Comparison of ENCODE assay signal across 21 cellular contexts in genomic region chr21:31257265-31257664, GRCh38.
"Had no signal": no experiment of that assay in that cellular context is flagged by ENCODE, and none has a peak within 500 bp of the region (broad histone marks: within the 10 kb centered on the region; RNA-seq: fewer than 3 reads in every experiment).

No MANE protein-coding gene starts in this region.

- H3K9me3 Mint-ChIP-seq: dendritic cell treated with granulocyte-macrophage colony-stimulating factor and Interleukin-4, amounts not matched to agents 40 ng/mL and 50 ng/mL, for 4 days; naive thymus-derived CD4-positive, alpha-beta T cell; stimulated activated memory B cell treated with anti-CD40 and anti-IgM and Interleukin-4, amounts not matched to agents 10 μg/mL and 1 μg/mL and 100 μg/mL, for 72 hours; stimulated activated naive CD8-positive, alpha-beta T cell treated with anti-CD3 and anti-CD28 coated beads, Interleukin-15, Interleukin-2, amounts not matched to agents 100 ng/mL and 50 ng/mL, for 24 hours had no signal

- H3K27ac Mint-ChIP-seq: dendritic cell treated with granulocyte-macrophage colony-stimulating factor and Interleukin-4, amounts not matched to agents 40 ng/mL and 50 ng/mL, for 4 days; naive thymus-derived CD4-positive, alpha-beta T cell; stimulated activated memory B cell treated with anti-CD40 and anti-IgM and Interleukin-4, amounts not matched to agents 10 μg/mL and 1 μg/mL and 100 μg/mL, for 72 hours had no signal

- H3K27me3 ChIP-seq: hepatocyte, ovary, tibial artery, upper lobe of right lung, vagina had no signal

- H2AFZ ChIP-seq: hepatocyte had no signal

- H3K36me3 Mint-ChIP-seq: stimulated activated memory B cell treated with anti-CD40 and anti-IgM and Interleukin-4, amounts not matched to agents 10 μg/mL and 1 μg/mL and 100 μg/mL, for 72 hours had no signal

- H3K4me3 Mint-ChIP-seq: dendritic cell treated with granulocyte-macrophage colony-stimulating factor and Interleukin-4, amounts not matched to agents 40 ng/mL and 50 ng/mL, for 4 days; naive thymus-derived CD4-positive, alpha-beta T cell; stimulated activated memory B cell treated with anti-CD40 and anti-IgM and Interleukin-4, amounts not matched to agents 10 μg/mL and 1 μg/mL and 100 μg/mL, for 72 hours; stimulated activated naive CD8-positive, alpha-beta T cell treated with anti-CD3 and anti-CD28 coated beads, Interleukin-15, Interleukin-2, amounts not matched to agents 100 ng/mL and 50 ng/mL, for 24 hours had no signal

- H3K4me2 ChIP-seq: hepatocyte, smooth muscle cell had no signal

- H3K79me2 ChIP-seq: hepatocyte had no signal

- ATAC-seq: left colon; left ventricle myocardium superior; naive thymus-derived CD4-positive, alpha-beta T cell; right cardiac atrium; stimulated activated memory B cell treated with anti-CD40 and anti-IgM and Interleukin-4, amounts not matched to agents 10 μg/mL and 1 μg/mL and 100 μg/mL, for 72 hours; upper lobe of right lung had no signal

- DNase-seq: foreskin melanocyte; kidney; left colon; left ventricle myocardium superior; mesenchymal stem cell; naive thymus-derived CD4-positive, alpha-beta T cell; nucleus accumbens; ovary; right cardiac atrium; stimulated activated CD4-positive, alpha-beta T cell treated with anti-CD3 and anti-CD28 coated beads, Interleukin-4, amount 100 ng/mL, for 1 hour; stimulated activated CD8-positive, alpha-beta memory T cell treated with anti-CD3 and anti-CD28 coated beads, Interleukin-4, amount 100 ng/mL, for 48 hours; tibial artery; upper lobe of right lung had no signal

- H3K27ac ChIP-seq: esophagus muscularis mucosa, hepatocyte, ovary, tibial artery, upper lobe of right lung, vagina had no signal

- H3K9me3 ChIP-seq: esophagus muscularis mucosa, ovary, tibial artery, upper lobe of right lung, vagina had no signal

- H3K4me3 ChIP-seq: esophagus muscularis mucosa, hepatocyte, lung, ovary, smooth muscle cell, tibial artery, upper lobe of right lung, vagina had no signal

- H3K27me3 Mint-ChIP-seq: dendritic cell treated with granulocyte-macrophage colony-stimulating factor and Interleukin-4, amounts not matched to agents 40 ng/mL and 50 ng/mL, for 4 days; naive thymus-derived CD4-positive, alpha-beta T cell; stimulated activated memory B cell treated with anti-CD40 and anti-IgM and Interleukin-4, amounts not matched to agents 10 μg/mL and 1 μg/mL and 100 μg/mL, for 72 hours; stimulated activated naive CD8-positive, alpha-beta T cell treated with anti-CD3 and anti-CD28 coated beads, Interleukin-15, Interleukin-2, amounts not matched to agents 100 ng/mL and 50 ng/mL, for 24 hours had no signal

- H3K4me1 Mint-ChIP-seq: stimulated activated memory B cell treated with anti-CD40 and anti-IgM and Interleukin-4, amounts not matched to agents 10 μg/mL and 1 μg/mL and 100 μg/mL, for 72 hours had no signal

- H3K4me1 ChIP-seq: esophagus muscularis mucosa, tibial artery, upper lobe of right lung, vagina had no signal

- H3K36me3 ChIP-seq: esophagus muscularis mucosa, ovary, tibial artery, upper lobe of right lung, vagina had no signal
